23 cellular contexts compared by ENCODE assay signal in the genomic region with DNA sequence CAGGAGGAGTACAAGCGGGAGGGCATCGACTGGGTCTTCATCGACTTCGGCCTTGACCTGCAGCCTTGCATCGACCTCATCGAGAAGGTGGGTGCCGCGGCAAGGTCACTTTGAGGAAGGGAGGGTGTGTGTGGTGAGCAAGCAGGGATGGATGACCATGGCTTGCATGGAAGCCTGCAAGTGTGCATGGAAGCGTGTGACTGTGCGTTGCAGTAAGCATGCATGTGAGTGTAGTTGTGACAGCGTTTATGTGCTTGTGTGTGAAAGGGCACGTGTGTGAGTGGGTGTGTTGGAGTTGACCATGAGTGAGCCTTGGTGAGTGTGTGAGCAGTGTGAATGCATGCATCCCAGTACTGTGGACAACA. TPM values are rescaled to one million over a fixed set of nuclear protein-coding genes. Genes with fewer than 3 reads are reported as not detected.
DNase-seq lines count a peak whose midpoint lies in the region; ATAC-seq, FAIRE-seq and TF ChIP-seq lines count a peak whose summit lies in the region.
"Had no signal": no experiment of that assay in that cellular context is flagged by ENCODE, and none has a peak within 500 bp of the region (broad histone marks: within the 10 kb centered on the region; RNA-seq: fewer than 3 reads in every experiment).

No MANE protein-coding gene starts in this region.

- in situ Hi-C loops in K562 (cut with MboI): no loop called here

- TF ChIP-seq RAD21 in K562 (CRISPR knock-in tag; conservative IDR thresholded peaks at IDR 0.05 in 1 of 2, IDR thresholded peaks at IDR 0.05 in 1 of 2): no peak

- no peak overlapping the region for H2AFZ ChIP-seq in K562 (ENCODE audit: low read depth, low read length)

- H3K27ac Mint-ChIP-seq in progenitor cell of endocrine pancreas: peak overlapping the region; percentile 76
- no peak overlapping the region for H3K27ac Mint-ChIP-seq in stimulated activated memory B cell treated with anti-CD40 and anti-IgM and Interleukin-4, amounts not matched to agents 10 μg/mL and 1 μg/mL and 100 μg/mL, for 72 hours
- H3K27ac Mint-ChIP-seq: activated CD8-positive, alpha-beta T cell treated with anti-CD3 and anti-CD28 coated beads for 36 hours had no signal

- intact Hi-C loops in K562 (cut with micrococcal nuclease) (no loop called here), kidney (cut with DNase I) (no loop called here)

- H3K4me1 ChIP-seq in K562 (replicated peaks in 1 of 2; ENCODE audit: control insufficient read depth in 2 of 2, insufficient read depth in 2 of 2, low read length in 2 of 2) (peaks cover 0 to 42% of the 10 kb centered on the region in 2 experiments; a peak in 3 of 5 replicates), kidney (ENCODE audit: control insufficient read depth in 1 of 2, insufficient read depth in 1 of 2, low read depth in 1 of 2, low read length in 2 of 2) (peaks cover 0 to 5% of the 10 kb centered on the region in 2 donors)

- BruUV-seq in K562 (replicated peaks; lab: Mats Ljungman, UMichigan): no TSS peak

- POLR2A ChIA-PET in K562 (lab: Yijun Ruan, JAX): interaction anchor here (0.6 to 1.4 kb wide), 5 partner anchors 10 to 823 kb away, joined by 3 to 5 read pairs (median 3); no protein-coding TSS in a partner anchor

- H3K4me3 ChIP-seq in K562 (no peak overlapping the region), kidney (ENCODE audit: low read length in 2 of 2) (no peak overlapping the region)
- H3K4me3 ChIP-seq: cardiac muscle cell, lung, upper lobe of left lung had no signal

- CTCF ChIA-PET in K562 (lab: Yijun Ruan, JAX; ENCODE audit: low intra/inter-chr PET ratio): no interaction called here

- H4K20me1 ChIP-seq in K562 (replicated peaks; ENCODE audit: control insufficient read depth, insufficient read depth, low read length): peaks cover 4% of the 10 kb centered on the region; the same call in 1 of the 2 replicates

- peaks cover 17% of the 10 kb centered on the region for H3K4me1 Mint-ChIP-seq in progenitor cell of endocrine pancreas (ENCODE audit: low read depth)
- H3K4me1 Mint-ChIP-seq in stimulated activated memory B cell treated with anti-CD40 and anti-IgM and Interleukin-4, amounts not matched to agents 10 μg/mL and 1 μg/mL and 100 μg/mL, for 72 hours: peaks cover 3% of the 10 kb centered on the region
- H3K4me1 Mint-ChIP-seq: CD8-positive, alpha-beta memory T cell had no signal

- H3K9me3 Mint-ChIP-seq in progenitor cell of endocrine pancreas (ENCODE audit: low read depth): no peaks in the 10 kb centered on the region
- no peaks in the 10 kb centered on the region for H3K9me3 Mint-ChIP-seq in stimulated activated memory B cell treated with anti-CD40 and anti-IgM and Interleukin-4, amounts not matched to agents 10 μg/mL and 1 μg/mL and 100 μg/mL, for 72 hours
- H3K9me3 Mint-ChIP-seq: activated CD8-positive, alpha-beta T cell treated with anti-CD3 and anti-CD28 coated beads for 36 hours; CD8-positive, alpha-beta memory T cell; stimulated activated naive CD8-positive, alpha-beta T cell treated with anti-CD3 and anti-CD28 coated beads, Interleukin-15, amount 100 ng/mL, for 72 hours had no signal

- H3K36me3 Mint-ChIP-seq in progenitor cell of endocrine pancreas (ENCODE audit: insufficient read depth): peaks cover 3% of the 10 kb centered on the region
- no peaks in the 10 kb centered on the region for H3K36me3 Mint-ChIP-seq in stimulated activated memory B cell treated with anti-CD40 and anti-IgM and Interleukin-4, amounts not matched to agents 10 μg/mL and 1 μg/mL and 100 μg/mL, for 72 hours

- no peaks in the 10 kb centered on the region for H3K9me1 ChIP-seq in K562 (ENCODE audit: control insufficient read depth, insufficient read depth, low read length)

- H3K27me3 ChIP-seq in K562 (ENCODE audit: control insufficient read depth in 2 of 2, insufficient read depth in 2 of 2, low read length in 2 of 2): no peaks in the 10 kb centered on the region
- H3K27me3 ChIP-seq: cardiac muscle cell had no signal

- no peak overlapping the region for H3K9ac ChIP-seq in K562 (ENCODE audit: insufficient read depth in 1 of 2, low read depth in 2 of 2, low read length in 2 of 2)
- no peak overlapping the region for H3K9ac ChIP-seq in kidney (ENCODE audit: low read length in 2 of 2)

- DNase-seq in DMS53 (lab: John Stamatoyannopoulos, UW): peak; percentile 20
- no peak for DNase-seq in DMS53 treated with DMSO at 0.1 percent for 48 hours (lab: John Stamatoyannopoulos, UW; ENCODE audit: unreplicated experiment)
- no peak for DNase-seq in K562 (ENCODE audit: extremely low read depth in 1 of 4, low spot score in 3 of 4)
- peak; percentile 59 for DNase-seq in kidney
- no peak for DNase-seq in progenitor cell of endocrine pancreas (ENCODE audit: low spot score, unreplicated experiment)
- DNase-seq: activated CD8-positive, alpha-beta T cell treated with anti-CD3 and anti-CD28 coated beads for 36 hours; activated gamma-delta T cell; activated T-cell treated with anti-CD3 and anti-CD28 coated beads for 4 hours; CD8-positive, alpha-beta memory T cell; foreskin melanocyte; NCI-H1092; NCI-H2107; stimulated activated CD4-positive, alpha-beta T cell treated with anti-CD3 and anti-CD28 coated beads, Interleukin-4, amount 100 ng/mL, for 24 hours; stimulated activated naive CD8-positive, alpha-beta T cell treated with anti-CD3 and anti-CD28 coated beads, Interleukin-15, amount 100 ng/mL, for 72 hours; T1000; upper lobe of left lung had no signal

- FAIRE-seq in K562 (lab: Jason Lieb, UNC): peak; percentile 51
- FAIRE-seq in kidney (lab: Jason Lieb, UNC): no peak

- H3K9me3 ChIP-seq in K562 (replicated peaks; ENCODE audit: control insufficient read depth, insufficient read depth, low read depth, low read length) (no peaks in the 10 kb centered on the region), kidney (ENCODE audit: control insufficient read depth in 1 of 2, low read length in 2 of 2) (no peaks in the 10 kb centered on the region)
- H3K9me3 ChIP-seq: upper lobe of left lung had no signal

- no peak overlapping the region for H3K4me2 ChIP-seq in K562 (ENCODE audit: insufficient read depth, low read length)

- TF ChIP-seq CTCF in K562 (IDR thresholded peaks at IDR 0.05 in 2 of 3, conservative IDR thresholded peaks at IDR 0.05 in 1 of 3; ENCODE audit: insufficient read depth in 2 of 3, low read depth in 1 of 3, low read length in 3 of 3): no peak
- no peak for TF ChIP-seq CTCF in kidney (IDR thresholded peaks at IDR 0.05; ENCODE audit: borderline replicate concordance, extremely low read depth, insufficient read depth)
- no peak for TF ChIP-seq CTCF in progenitor cell of endocrine pancreas (IDR thresholded peaks at IDR 0.05; ENCODE audit: unreplicated experiment)

- no peak for TF ChIP-seq EP300 in K562 (IDR thresholded peaks at IDR 0.05; ENCODE audit: low read length)

- no peak overlapping the region for H3K27ac ChIP-seq in K562 (ENCODE audit: extremely low read depth, low read depth, low read length)
- no peak overlapping the region for H3K27ac ChIP-seq in kidney (ENCODE audit: low read depth in 2 of 2, low read length in 2 of 2)
- H3K27ac ChIP-seq: 22Rv1, upper lobe of left lung had no signal

- peaks cover 24% of the 10 kb centered on the region for H3K27me3 Mint-ChIP-seq in progenitor cell of endocrine pancreas
- H3K27me3 Mint-ChIP-seq in stimulated activated memory B cell treated with anti-CD40 and anti-IgM and Interleukin-4, amounts not matched to agents 10 μg/mL and 1 μg/mL and 100 μg/mL, for 72 hours: peaks cover 26% of the 10 kb centered on the region

- H3K4me3 Mint-ChIP-seq in progenitor cell of endocrine pancreas (ENCODE audit: low read depth): no peak overlapping the region
- H3K4me3 Mint-ChIP-seq in stimulated activated memory B cell treated with anti-CD40 and anti-IgM and Interleukin-4, amounts not matched to agents 10 μg/mL and 1 μg/mL and 100 μg/mL, for 72 hours: no peak overlapping the region
- H3K4me3 Mint-ChIP-seq: activated CD8-positive, alpha-beta T cell treated with anti-CD3 and anti-CD28 coated beads for 36 hours; CD8-positive, alpha-beta memory T cell; stimulated activated naive CD8-positive, alpha-beta T cell treated with anti-CD3 and anti-CD28 coated beads, Interleukin-15, amount 100 ng/mL, for 72 hours had no signal

- TF ChIP-seq POLR2A in K562 (conservative IDR thresholded peaks at IDR 0.05): 0 out of 2 replicates have a peak, but pooled peaks have one; percentile 32

- no peaks in the 10 kb centered on the region for H3K79me2 ChIP-seq in K562 (ENCODE audit: control insufficient read depth, insufficient read depth, low read length)

- ATAC-seq in K562 (no peak), GM21447 (IDR thresholded peaks at IDR 0.05; ENCODE audit: unreplicated experiment) (no peak), GM18858 (IDR thresholded peaks at IDR 0.05; ENCODE audit: unreplicated experiment) (no peak)
- no peak for ATAC-seq in stimulated activated memory B cell treated with anti-CD40 and anti-IgM and Interleukin-4, amounts not matched to agents 10 μg/mL and 1 μg/mL and 100 μg/mL, for 72 hours
- ATAC-seq: activated CD8-positive, alpha-beta T cell treated with anti-CD3 and anti-CD28 coated beads for 36 hours; stimulated activated naive CD8-positive, alpha-beta T cell treated with anti-CD3 and anti-CD28 coated beads, Interleukin-15, amount 100 ng/mL, for 72 hours had no signal

- WGBS in K562 (ENCODE audit: insufficient coverage, low coverage, missing lambda C conversion rate): 68% methylated on average over 12 of the region's 12 CpGs

- H3K36me3 ChIP-seq in K562 (ENCODE audit: control insufficient read depth, insufficient read depth, low read length) (no peaks in the 10 kb centered on the region; the same call in 2 of the 3 replicates), kidney (ENCODE audit: control insufficient read depth in 1 of 2, insufficient read depth in 2 of 2, low read length in 2 of 2) (no peaks in the 10 kb centered on the region)

RNA-seq across cellular contexts. Expression of a gene that starts 32.5 kb away (rescaled TPM):
- total RNA-seq in K562 (2011; cell fraction: chromatin; rRNA removed; ENCODE audit: low replicate concordance): 2.0 and 2.6 TPM in 2 replicates
- total RNA-seq in K562 (2011; cell fraction: nucleolus; rRNA removed): 1.2 TPM in 2 replicates
- total RNA-seq in K562 (2011; cell fraction: nucleoplasm; rRNA removed): 1.3 and 1.8 TPM in 2 replicates
- total RNA-seq in K562 (2014; rRNA removed): 0.14 TPM in 1 of 2 replicates, not detected in the other
- not detected in 2 replicates for total RNA-seq in K562 (2014; rRNA removed; fragmentation: Illumina TruSeq; extraction: Trizol)
- total RNA-seq in K562 (2015; rRNA removed; fragmentation: Illumina TruSeq; extraction: Trizol): 0.11 TPM in 1 of 2 replicates, not detected in the other
- total RNA-seq in K562 (2021): 0.11 and 0.13 TPM in 2 replicates
- 0.22 and 0.37 TPM in 2 replicates for polyA plus RNA-seq in K562 (2011; rRNA removed)
- polyA plus RNA-seq in K562 (2011; cell fraction: cytosol; rRNA removed): 0.22 and 0.32 TPM in 2 replicates
- 0.80 and 1.3 TPM in 2 replicates for polyA plus RNA-seq in K562 (2011; cell fraction: nucleus; rRNA removed)
- 0.27 and 0.65 TPM in 2 replicates for polyA plus RNA-seq in K562 (2012)
- 0.06 and 0.07 TPM in 2 replicates for polyA plus RNA-seq in K562 (2014; fragmentation: Illumina TruSeq; extraction: Trizol)
- polyA plus RNA-seq in K562 (2014; fragmentation: Nextera tagmentation; extraction: Ambion mirVana): not detected
- polyA plus RNA-seq in K562 (2014; rRNA removed): 0.09 and 0.34 TPM in 2 replicates
- not detected in 2 replicates for polyA minus RNA-seq in K562 (2011; rRNA and poly(A)+ RNA removed)
- not detected in 2 replicates for polyA minus RNA-seq in K562 (2011; cell fraction: cytosol; rRNA and poly(A)+ RNA removed)
- polyA minus RNA-seq in K562 (2011; cell fraction: nucleus; rRNA and poly(A)+ RNA removed): 0.56 and 0.67 TPM in 2 replicates
- total RNA-seq in kidney: 0.76 TPM
- polyA plus RNA-seq in kidney (ENCODE audit: insufficient read depth, low read depth, low replicate concordance): 3.7 TPM
- 0.98 and 1.2 TPM in 2 replicates for total RNA-seq in progenitor cell of endocrine pancreas
- total RNA-seq: dermis microvascular lymphatic vessel endothelial cell had no signal

RNA-seq across cellular contexts. Expression of a gene that starts 32.6 kb away (rescaled TPM):
- total RNA-seq in K562 (2011; cell fraction: chromatin; rRNA removed; ENCODE audit: low replicate concordance): 117 and 229 TPM in 2 replicates
- 129 and 153 TPM in 2 replicates for total RNA-seq in K562 (2011; cell fraction: nucleolus; rRNA removed)
- total RNA-seq in K562 (2011; cell fraction: nucleoplasm; rRNA removed): 124 and 131 TPM in 2 replicates
- 89.4 and 96.2 TPM in 2 replicates for total RNA-seq in K562 (2014; rRNA removed)
- total RNA-seq in K562 (2014; rRNA removed; fragmentation: Illumina TruSeq; extraction: Trizol): 67.1 and 71.3 TPM in 2 replicates
- total RNA-seq in K562 (2015; rRNA removed; fragmentation: Illumina TruSeq; extraction: Trizol): 70.3 and 75.8 TPM in 2 replicates
- total RNA-seq in K562 (2021): 85.7 and 93.2 TPM in 2 replicates
- 165 and 169 TPM in 2 replicates for polyA plus RNA-seq in K562 (2011; rRNA removed)
- 144 and 148 TPM in 2 replicates for polyA plus RNA-seq in K562 (2011; cell fraction: cytosol; rRNA removed)
- 503 and 533 TPM in 2 replicates for polyA plus RNA-seq in K562 (2011; cell fraction: nucleus; rRNA removed)
- 78.3 and 89.2 TPM in 2 replicates for polyA plus RNA-seq in K562 (2012)
- polyA plus RNA-seq in K562 (2014; fragmentation: Illumina TruSeq; extraction: Trizol): 102 and 107 TPM in 2 replicates
- 10 to 100 TPM; 18.4 to 40.4 TPM for polyA plus RNA-seq in K562 (2014; fragmentation: Nextera tagmentation; extraction: Ambion mirVana)
- 114 and 130 TPM in 2 replicates for polyA plus RNA-seq in K562 (2014; rRNA removed)
- polyA minus RNA-seq in K562 (2011; rRNA and poly(A)+ RNA removed): 71.0 and 82.8 TPM in 2 replicates
- polyA minus RNA-seq in K562 (2011; cell fraction: cytosol; rRNA and poly(A)+ RNA removed): 36.4 and 44.4 TPM in 2 replicates
- polyA minus RNA-seq in K562 (2011; cell fraction: nucleus; rRNA and poly(A)+ RNA removed): 69.3 and 97.7 TPM in 2 replicates
- 54.9 TPM for total RNA-seq in kidney
- polyA plus RNA-seq in kidney (ENCODE audit: insufficient read depth, low read depth, low replicate concordance): 71.5 TPM
- 71.5 and 72.5 TPM in 2 replicates for total RNA-seq in progenitor cell of endocrine pancreas

Comparison
In these comparisons a context has a peak if more than half of its experiments do, and no peak if none do; other contexts are left out.
1. DNase-seq: peak in DMS53 (single experiment) and kidney (single experiment); none in DMS53 treated with DMSO at 0.1 percent for 48 hours (single experiment), K562 (0 of 4) and progenitor cell of endocrine pancreas (single experiment).